8 cellular contexts compared by ENCODE assay signal in the genomic region with DNA sequence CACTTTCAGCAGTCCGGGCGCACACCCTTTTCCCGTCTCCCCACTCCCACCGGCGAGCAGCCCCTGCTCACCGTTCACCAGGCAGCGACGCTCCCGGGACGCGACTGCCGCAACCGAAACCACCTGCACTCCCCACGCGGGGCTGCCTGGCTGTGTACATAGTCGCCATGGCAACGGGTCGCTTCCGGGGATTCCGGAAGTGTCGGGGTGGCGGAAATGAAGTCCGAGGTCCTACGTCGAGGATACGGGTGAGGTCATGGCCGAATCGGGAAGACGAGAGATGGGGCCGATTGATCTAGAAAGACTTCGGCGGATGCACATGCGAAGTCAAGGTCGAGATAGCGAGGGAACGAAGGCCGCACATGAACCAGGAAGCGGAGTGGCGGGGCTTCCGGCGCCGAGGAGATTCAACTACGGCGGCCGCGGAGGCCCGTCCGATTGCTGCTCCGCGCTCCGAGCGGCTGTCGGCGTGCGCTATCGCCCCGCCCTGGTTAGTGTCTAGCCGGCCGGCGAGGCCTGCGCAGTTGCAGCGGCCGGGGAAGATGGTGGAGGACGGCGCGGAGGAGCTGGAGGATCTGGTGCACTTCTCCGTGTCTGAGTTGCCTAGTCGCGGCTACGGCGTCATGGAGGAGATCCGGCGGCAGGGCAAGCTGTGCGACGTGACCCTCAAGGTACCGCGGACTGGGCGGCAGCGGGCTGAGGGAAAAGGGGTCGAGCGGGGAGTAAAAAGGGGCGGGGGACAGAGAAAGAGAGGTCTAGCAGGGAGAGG. TPM values are rescaled to one million over a fixed set of nuclear protein-coding genes. Genes with fewer than 3 reads are reported as not detected.
DNase-seq lines count a peak whose midpoint lies in the region; ATAC-seq and TF ChIP-seq lines count a peak whose summit lies in the region.

KIF9 (minus strand) TSS at position 376 of the 769 bp plus-strand sequence. CDS start 5,425 bp downstream, outside the sequence.
KLHL18 (plus strand) TSS at position 521 of the 769 bp plus-strand sequence; CDS start at position 543, 22 bp downstream.

- peaks cover 21% of the 10 kb centered on the region for H3K4me1 ChIP-seq in PC-3 (ENCODE audit: insufficient read depth, low read length)
- H3K4me1 ChIP-seq in esophagus (ENCODE audit: control insufficient read depth in 2 of 2, insufficient read depth in 2 of 2, low read length in 1 of 2): no peaks in the 10 kb centered on the region
- H3K4me1 ChIP-seq in muscle layer of colon (ENCODE audit: insufficient read depth, low read length): peaks cover 39% of the 10 kb centered on the region

- ATAC-seq in GM21529 (IDR thresholded peaks at IDR 0.05; ENCODE audit: unreplicated experiment): peak; percentile 74
- peak; percentile 82 for ATAC-seq in PC-3
- ATAC-seq in activated T-cell treated with anti-CD3 and anti-CD28 coated beads, Interleukin-2, amount 50 U/mL, for 4 hours: peak; percentile 92 to 94

- H3K36me3 Mint-ChIP-seq in IgD-negative memory B cell: peaks cover 4% of the 10 kb centered on the region
- peaks cover 5% of the 10 kb centered on the region for H3K36me3 Mint-ChIP-seq in activated T-cell treated with anti-CD3 and anti-CD28 coated beads, Interleukin-2, amount 50 U/mL, for 4 hours (ENCODE audit: insufficient read depth)

- peak within 1 kb of the TSS; percentile 98 to 100 (median 99) for H3K27ac Mint-ChIP-seq in IgD-negative memory B cell

- peak within 1 kb of the TSS; percentile 91 for H3K4me3 ChIP-seq in PC-3 (ENCODE audit: low read length)
- peak within 1 kb of the TSS; percentile 97 for H3K4me3 ChIP-seq in esophagus (ENCODE audit: low read depth in 1 of 2, low read length in 2 of 2)
- H3K4me3 ChIP-seq in muscle layer of colon (ENCODE audit: low read depth in 1 of 2, low read length in 2 of 2): peak within 1 kb of the TSS; percentile 53 to 95

- intact Hi-C loops in PC-3 (cut with micrococcal nuclease): loop anchor here (5.0 to 10.0 kb wide), 3 partner anchors 102 to 190 kb away; partner anchors contain the start of genes PTPN23 and SETD2

- H3K9me2 ChIP-seq in PC-3 (replicated peaks; ENCODE audit: low read length): no peaks in the 10 kb centered on the region

- H3K27me3 Mint-ChIP-seq in IgD-negative memory B cell: no peaks in the 10 kb centered on the region
- H3K27me3 Mint-ChIP-seq in activated T-cell treated with anti-CD3 and anti-CD28 coated beads, Interleukin-2, amount 50 U/mL, for 4 hours (ENCODE audit: low read depth): no peaks in the 10 kb centered on the region

- no peak for TF ChIP-seq CTCF in PC-3 (conservative IDR thresholded peaks at IDR 0.05; ENCODE audit: low read depth, low read length)

- H3F3A ChIP-seq in PC-3 (ENCODE audit: low read length, unreplicated experiment): no peaks in the 10 kb centered on the region

- peak within 1 kb of the TSS; percentile 81 for H2AFZ ChIP-seq in PC-3 (ENCODE audit: low read length)

- H3K9ac ChIP-seq in PC-3 (ENCODE audit: low read length) (peak within 1 kb of the TSS; percentile 89), muscle layer of colon (ENCODE audit: low read length) (peak within 1 kb of the TSS; percentile 65)

- H3K4me1 Mint-ChIP-seq in IgD-negative memory B cell: peaks cover 30 to 35% (median 34%) of the 10 kb centered on the region in 3 donors
- H3K4me1 Mint-ChIP-seq in activated T-cell treated with anti-CD3 and anti-CD28 coated beads, Interleukin-2, amount 50 U/mL, for 4 hours (ENCODE audit: low read depth): peaks cover 39% of the 10 kb centered on the region

- H3K9me3 ChIP-seq in PC-3 (ENCODE audit: low read length) (no peaks in the 10 kb centered on the region), esophagus (ENCODE audit: control insufficient read depth in 2 of 2, insufficient read depth in 1 of 2, low read depth in 1 of 2, low read length in 1 of 2) (no peaks in the 10 kb centered on the region), muscle layer of colon (ENCODE audit: low read length) (no peaks in the 10 kb centered on the region)

- peaks cover 70% of the 10 kb centered on the region for H3K79me2 ChIP-seq in PC-3 (ENCODE audit: low read length)

- no TSS peak for BruUV-seq in PC-3 (replicated peaks; lab: Mats Ljungman, UMichigan)

- peaks cover 12% of the 10 kb centered on the region; the same call in 1 of the 2 replicates for H4K20me1 ChIP-seq in PC-3 (ENCODE audit: low read length)

- CTCF ChIA-PET in PC-3 (lab: Charles Lee): interaction anchor here (0.7 kb wide), 1 partner anchor 41 kb away, joined by 10 read pairs; no protein-coding TSS in a partner anchor

- peak within 1 kb of the TSS; percentile 93 to 99 (median 97) for H3K4me3 Mint-ChIP-seq in IgD-negative memory B cell
- peak within 1 kb of the TSS; percentile 100 for H3K4me3 Mint-ChIP-seq in activated T-cell treated with anti-CD3 and anti-CD28 coated beads, Interleukin-2, amount 50 U/mL, for 4 hours

- H3K36me3 ChIP-seq in PC-3 (ENCODE audit: low read depth, low read length): peaks cover 9% of the 10 kb centered on the region; the same call in 1 of the 2 replicates
- H3K36me3 ChIP-seq in esophagus (ENCODE audit: control insufficient read depth in 2 of 2, insufficient read depth in 2 of 2, low read length in 1 of 2): no peaks in the 10 kb centered on the region
- peaks cover 5% of the 10 kb centered on the region for H3K36me3 ChIP-seq in muscle layer of colon (ENCODE audit: insufficient read depth, low read length)

- peak within 1 kb of the TSS; percentile 88 for H3K27ac ChIP-seq in PC-3 (ENCODE audit: low read length)
- peak within 1 kb of the TSS; percentile 98 to 99 for H3K27ac ChIP-seq in esophagus (ENCODE audit: low read depth in 2 of 2, low read length in 1 of 2)
- peak within 1 kb of the TSS; percentile 80 for H3K27ac ChIP-seq in muscle layer of colon (ENCODE audit: low read depth, low read length)

- 0% methylated on average over 82 of the region's 82 CpGs for WGBS in esophagus, 2 donors

- no peaks in the 10 kb centered on the region for H3K9me3 Mint-ChIP-seq in IgD-negative memory B cell
- no peaks in the 10 kb centered on the region for H3K9me3 Mint-ChIP-seq in activated T-cell treated with anti-CD3 and anti-CD28 coated beads, Interleukin-2, amount 50 U/mL, for 4 hours

- H3K4me2 ChIP-seq in PC-3 (ENCODE audit: low read length): peak within 1 kb of the TSS; percentile 96

- DNase-seq in DMS153 treated with DMSO at 0.1 percent for 48 hours (lab: John Stamatoyannopoulos, UW; ENCODE audit: unreplicated experiment) (peak; percentile 28), PC-3 (peak; percentile 94)
- DNase-seq in activated T-cell treated with anti-CD3 and anti-CD28 coated beads, Interleukin-2, amount 50 U/mL, for 4 hours: peak; percentile 95
- DNase-seq in stimulated activated CD8-positive, alpha-beta memory T cell treated with anti-CD3 and anti-CD28 coated beads, Interleukin-7, amount 100 ng/mL, for 1 hour (ENCODE audit: low read depth in 2 of 2): peak; percentile 89 to 92

- POLR2A ChIA-PET in PC-3 (lab: Charles Lee; ENCODE audit: unreplicated experiment): interaction anchor here (0.6 kb wide), 1 partner anchor 139 kb away, joined by 3 read pairs; no protein-coding TSS in a partner anchor

- H3K27me3 ChIP-seq in PC-3 (ENCODE audit: low read length) (no peaks in the 10 kb centered on the region), esophagus (ENCODE audit: control insufficient read depth in 1 of 2, insufficient read depth in 2 of 2, low read length in 2 of 2) (no peaks in the 10 kb centered on the region), muscle layer of colon (ENCODE audit: control insufficient read depth in 1 of 2, insufficient read depth in 2 of 2, low read length in 2 of 2) (no peaks in the 10 kb centered on the region)

RNA-seq across cellular contexts. Expression of gene KIF9, which starts in this region (rescaled TPM):
- polyA plus RNA-seq in IgD-negative memory B cell: 4.7 TPM
- total RNA-seq in PC-3 (2014; rRNA removed): 16.2 and 22.7 TPM in 2 replicates
- 1 to 10 TPM; 3.2 to 4.8 (median 4.1) TPM for total RNA-seq in activated T-cell treated with anti-CD3 and anti-CD28 coated beads, Interleukin-2, amount 50 U/mL, for 4 hours
- 1 to 10 TPM; 3.5 to 6.6 TPM for polyA plus RNA-seq in esophagus

RNA-seq across cellular contexts. Expression of gene KLHL18, which starts in this region (rescaled TPM):
- 17.4 TPM for polyA plus RNA-seq in IgD-negative memory B cell
- 28.6 and 36.5 TPM in 2 replicates for total RNA-seq in PC-3 (2014; rRNA removed)
- total RNA-seq in activated T-cell treated with anti-CD3 and anti-CD28 coated beads, Interleukin-2, amount 50 U/mL, for 4 hours: 10 to 100 TPM; 48.8 to 55.0 (median 52.4) TPM
- polyA plus RNA-seq in esophagus: 10 to 100 TPM; 22.6 to 28.9 TPM

Comparison
In these comparisons a context has a peak if more than half of its experiments do, and no peak if none do; other contexts are left out.
1. Peak in every context shown above with its lines: DNase-seq, ATAC-seq, H3K4me3 ChIP-seq and H3K27ac ChIP-seq.
2. DNase-seq: peak in every context shown above with its lines; median percentile 95 in activated T-cell treated with anti-CD3 and anti-CD28 coated beads, Interleukin-2, amount 50 U/mL, for 4 hours; 94 in PC-3; 90 in stimulated activated CD8-positive, alpha-beta memory T cell treated with anti-CD3 and anti-CD28 coated beads, Interleukin-7, amount 100 ng/mL, for 1 hour; 28 in DMS153 treated with DMSO at 0.1 percent for 48 hours.